Comparison of ENCODE assay signal across 1 cellular context in the genomic region with DNA sequence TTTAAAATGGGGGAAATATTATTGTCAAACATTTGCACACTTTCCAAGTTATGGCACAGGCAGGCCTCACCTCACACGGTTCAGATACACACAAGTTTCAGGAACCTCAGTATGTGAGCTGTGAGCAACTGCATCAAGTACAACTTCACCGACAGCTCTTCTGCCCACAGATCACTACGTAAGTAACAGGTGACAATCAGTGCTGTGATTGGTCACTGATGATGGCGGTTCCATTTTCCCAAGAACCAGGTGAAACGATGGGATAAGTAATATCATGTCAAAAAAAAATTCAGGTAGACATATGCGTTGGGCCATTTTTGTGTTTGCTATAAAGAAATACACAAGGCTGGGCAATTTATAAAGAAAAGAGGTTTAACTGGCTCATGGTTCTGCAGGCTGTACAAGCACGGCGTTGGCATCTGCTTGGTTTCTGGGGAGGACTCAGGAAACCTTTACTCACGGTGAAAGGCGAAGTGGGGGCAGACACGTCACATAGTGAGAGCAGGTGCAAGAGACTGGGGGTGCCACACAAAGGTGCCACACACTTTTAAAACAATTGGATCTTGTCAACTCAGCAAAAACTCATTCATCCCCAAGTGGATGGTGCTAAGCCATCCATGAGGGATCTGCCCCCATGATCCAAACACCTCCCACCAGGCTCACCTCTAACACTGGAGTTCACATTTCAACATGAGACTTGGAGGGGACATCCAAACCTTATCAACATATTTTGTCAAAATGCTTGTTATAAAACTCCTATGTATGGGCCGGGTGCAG.
TF ChIP-seq lines count a peak whose summit lies in the region.

No MANE protein-coding gene starts in this region.

TF ChIP-seq in SK-N-SH, 30 proteins besides CTCF, POLR2A, EP300 and RAD21:
- no peak for TF ChIP-seq EZH2phosphoT487 (IDR thresholded peaks at IDR 0.05; ENCODE audit: borderline replicate concordance, low read depth)
- no peak for TF ChIP-seq TCF12 (IDR thresholded peaks at IDR 0.05)
- no peak for TF ChIP-seq JUND (IDR thresholded peaks at IDR 0.05)
- TF ChIP-seq, protein P1, sequence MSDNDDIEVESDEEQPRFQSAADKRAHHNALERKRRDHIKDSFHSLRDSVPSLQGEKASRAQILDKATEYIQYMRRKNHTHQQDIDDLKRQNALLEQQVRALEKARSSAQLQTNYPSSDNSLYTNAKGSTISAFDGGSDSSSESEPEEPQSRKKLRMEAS (IDR thresholded peaks at IDR 0.05; ENCODE audit: low read depth) = no peak
- no peak for TF ChIP-seq SIN3A (IDR thresholded peaks at IDR 0.05; ENCODE audit: borderline replicate concordance, low read depth, low read length)
- no peak for TF ChIP-seq MEF2A (IDR thresholded peaks at IDR 0.05; ENCODE audit: borderline replicate concordance, low read depth)
- TF ChIP-seq, protein P2, sequence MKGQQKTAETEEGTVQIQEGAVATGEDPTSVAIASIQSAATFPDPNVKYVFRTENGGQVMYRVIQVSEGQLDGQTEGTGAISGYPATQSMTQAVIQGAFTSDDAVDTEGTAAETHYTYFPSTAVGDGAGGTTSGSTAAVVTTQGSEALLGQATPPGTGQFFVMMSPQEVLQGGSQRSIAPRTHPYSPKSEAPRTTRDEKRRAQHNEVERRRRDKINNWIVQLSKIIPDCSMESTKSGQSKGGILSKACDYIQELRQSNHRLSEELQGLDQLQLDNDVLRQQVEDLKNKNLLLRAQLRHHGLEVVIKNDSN (IDR thresholded peaks at IDR 0.05; ENCODE audit: borderline replicate concordance, low read depth) = no peak
- TF ChIP-seq, protein P3, sequence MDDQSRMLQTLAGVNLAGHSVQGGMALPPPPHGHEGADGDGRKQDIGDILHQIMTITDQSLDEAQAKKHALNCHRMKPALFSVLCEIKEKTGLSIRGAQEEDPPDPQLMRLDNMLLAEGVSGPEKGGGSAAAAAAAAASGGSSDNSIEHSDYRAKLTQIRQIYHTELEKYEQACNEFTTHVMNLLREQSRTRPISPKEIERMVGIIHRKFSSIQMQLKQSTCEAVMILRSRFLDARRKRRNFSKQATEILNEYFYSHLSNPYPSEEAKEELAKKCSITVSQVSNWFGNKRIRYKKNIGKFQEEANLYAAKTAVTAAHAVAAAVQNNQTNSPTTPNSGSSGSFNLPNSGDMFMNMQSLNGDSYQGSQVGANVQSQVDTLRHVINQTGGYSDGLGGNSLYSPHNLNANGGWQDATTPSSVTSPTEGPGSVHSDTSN (IDR thresholded peaks at IDR 0.05) = no peak
- no peak for TF ChIP-seq RCOR1 (IDR thresholded peaks at IDR 0.05; ENCODE audit: low read length)
- TF ChIP-seq YY1 (IDR thresholded peaks at IDR 0.05; ENCODE audit: low read depth) = no peak
- TF ChIP-seq POLR2AphosphoS5 (IDR thresholded peaks at IDR 0.05; ENCODE audit: low read depth, low read length) = no peak
- TF ChIP-seq, protein P4, sequence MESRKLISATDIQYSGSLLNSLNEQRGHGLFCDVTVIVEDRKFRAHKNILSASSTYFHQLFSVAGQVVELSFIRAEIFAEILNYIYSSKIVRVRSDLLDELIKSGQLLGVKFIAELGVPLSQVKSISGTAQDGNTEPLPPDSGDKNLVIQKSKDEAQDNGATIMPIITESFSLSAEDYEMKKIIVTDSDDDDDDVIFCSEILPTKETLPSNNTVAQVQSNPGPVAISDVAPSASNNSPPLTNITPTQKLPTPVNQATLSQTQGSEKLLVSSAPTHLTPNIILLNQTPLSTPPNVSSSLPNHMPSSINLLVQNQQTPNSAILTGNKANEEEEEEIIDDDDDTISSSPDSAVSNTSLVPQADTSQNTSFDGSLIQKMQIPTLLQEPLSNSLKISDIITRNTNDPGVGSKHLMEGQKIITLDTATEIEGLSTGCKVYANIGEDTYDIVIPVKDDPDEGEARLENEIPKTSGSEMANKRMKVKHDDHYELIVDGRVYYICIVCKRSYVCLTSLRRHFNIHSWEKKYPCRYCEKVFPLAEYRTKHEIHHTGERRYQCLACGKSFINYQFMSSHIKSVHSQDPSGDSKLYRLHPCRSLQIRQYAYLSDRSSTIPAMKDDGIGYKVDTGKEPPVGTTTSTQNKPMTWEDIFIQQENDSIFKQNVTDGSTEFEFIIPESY (IDR thresholded peaks at IDR 0.05; ENCODE audit: borderline replicate concordance, low read depth) = no peak
- TF ChIP-seq TEAD4 (IDR thresholded peaks at IDR 0.05; ENCODE audit: borderline replicate concordance, insufficient read depth) = no peak
- no peak for TF ChIP-seq RXRA (IDR thresholded peaks at IDR 0.05; ENCODE audit: borderline replicate concordance, low read depth)
